In genomic region chr12:116068853-116069252, GRCh38 we compare ENCODE assay signal across 1 cellular context.
TF ChIP-seq lines count a peak whose summit lies in the region.

No MANE protein-coding gene starts in this region.

TF ChIP-seq in GM23338, 12 proteins besides CTCF, POLR2A, EP300 and RAD21 (continued from another document):
- TF ChIP-seq ZNF462 (CRISPR knock-in tag; IDR thresholded peaks at IDR 0.05): no peak
- no peak for TF ChIP-seq EZH2 (IDR thresholded peaks at IDR 0.05; ENCODE audit: low read depth, unreplicated experiment)
- TF ChIP-seq REST (IDR thresholded peaks at IDR 0.05; ENCODE audit: unreplicated experiment): no peak
- no peak for TF ChIP-seq ZNF114 (CRISPR knock-in tag; IDR thresholded peaks at IDR 0.05)
- no peak for TF ChIP-seq STAT1 (IDR thresholded peaks at IDR 0.05; ENCODE audit: unreplicated experiment)
- no peak for TF ChIP-seq CREB1 (CRISPR knock-in tag; IDR thresholded peaks at IDR 0.05; ENCODE audit: low read depth)
- TF ChIP-seq ETS1 (IDR thresholded peaks at IDR 0.05): no peak
- TF ChIP-seq POLR2AphosphoS5 (IDR thresholded peaks at IDR 0.05; ENCODE audit: low read depth): no peak
- TF ChIP-seq EZH2phosphoT487 (IDR thresholded peaks at IDR 0.05; ENCODE audit: unreplicated experiment): no peak
